1 cellular context compared by ENCODE assay signal in the genomic region with DNA sequence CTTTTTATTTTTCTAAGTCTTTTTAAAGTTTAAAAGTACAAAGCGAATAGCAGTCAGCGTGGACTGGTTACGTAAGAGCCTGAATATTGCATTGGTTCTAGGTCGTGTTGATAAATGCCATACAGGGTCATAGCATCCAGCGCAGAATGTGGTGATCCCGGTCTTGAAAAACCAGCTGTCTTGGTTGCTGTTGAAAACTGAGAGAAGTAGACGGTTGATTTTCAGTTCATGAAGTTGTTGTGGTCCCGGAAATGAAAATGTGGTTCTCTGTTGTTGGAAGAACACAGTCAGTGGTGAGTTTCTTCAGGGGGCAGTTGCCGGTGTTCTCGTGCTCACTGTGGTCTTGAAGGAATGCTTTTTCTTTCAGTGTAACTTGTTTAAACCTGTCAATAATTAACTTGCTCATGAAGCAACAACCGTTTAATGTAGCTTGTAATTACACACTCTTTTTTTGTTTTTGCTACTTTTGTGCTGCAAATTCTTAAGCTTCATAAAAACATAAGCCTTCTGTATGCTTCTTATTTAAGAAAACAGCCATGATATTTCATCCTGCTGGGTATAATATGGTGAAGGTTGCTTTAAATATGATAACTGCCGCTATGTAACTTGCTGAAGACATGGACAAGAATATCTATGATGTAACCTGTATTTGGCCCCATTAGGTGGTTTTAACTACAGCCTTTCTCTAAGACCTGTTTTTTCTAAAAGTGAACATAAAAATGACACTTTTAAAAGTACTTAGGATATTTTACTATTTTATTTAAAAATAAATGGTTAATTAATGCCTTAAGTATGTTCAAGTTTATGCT.
TF ChIP-seq lines count a peak whose summit lies in the region.

No MANE protein-coding gene starts in this region.

TF ChIP-seq in HepG2, 621 proteins besides CTCF, POLR2A, EP300 and RAD21 (continued from another document and continues in another):
- TF ChIP-seq MXD1 (CRISPR knock-in tag; IDR thresholded peaks at IDR 0.05) = no peak
- TF ChIP-seq, protein P1, sequence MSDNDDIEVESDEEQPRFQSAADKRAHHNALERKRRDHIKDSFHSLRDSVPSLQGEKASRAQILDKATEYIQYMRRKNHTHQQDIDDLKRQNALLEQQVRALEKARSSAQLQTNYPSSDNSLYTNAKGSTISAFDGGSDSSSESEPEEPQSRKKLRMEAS (IDR thresholded peaks at IDR 0.05) = peak; percentile 66
- no peak for TF ChIP-seq HMG20B (CRISPR knock-in tag; conservative IDR thresholded peaks at IDR 0.05)
- TF ChIP-seq, protein P2, sequence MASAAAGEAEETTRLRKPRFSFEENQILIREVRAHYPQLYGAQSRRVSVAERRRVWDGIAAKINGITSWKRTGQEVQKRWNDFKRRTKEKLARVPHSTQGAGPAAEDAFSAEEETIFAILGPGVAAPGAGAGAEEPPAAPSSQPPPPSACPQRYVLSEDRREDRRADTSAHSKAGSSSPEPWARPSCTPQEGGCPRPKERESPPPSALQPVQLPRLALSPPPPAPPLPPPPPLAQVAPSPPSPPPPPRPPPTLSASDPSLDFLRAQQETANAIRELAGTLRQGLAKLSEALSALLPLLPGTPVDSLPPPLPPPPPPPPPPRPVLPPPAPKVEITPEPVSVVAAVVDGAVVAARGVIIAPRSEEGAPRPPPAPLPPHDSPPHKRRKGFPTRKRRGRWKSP (CRISPR knock-in tag; IDR thresholded peaks at IDR 0.05) = peak; percentile 74; the same call in 1 of the 2 replicates
- TF ChIP-seq KDM5A (IDR thresholded peaks at IDR 0.05; ENCODE audit: borderline replicate concordance, low read length) = peak; percentile 12; the same call in 1 of the 2 replicates
- TF ChIP-seq SNAI1 (CRISPR knock-in tag; IDR thresholded peaks at IDR 0.05; ENCODE audit: borderline replicate concordance) = no peak
- no peak for TF ChIP-seq ZNF10 (CRISPR knock-in tag; IDR thresholded peaks at IDR 0.05; ENCODE audit: borderline replicate concordance, low read depth)
- no peak for TF ChIP-seq PBX3 (CRISPR knock-in tag; IDR thresholded peaks at IDR 0.05; ENCODE audit: borderline replicate concordance)
- TF ChIP-seq ZNF646 (CRISPR knock-in tag; IDR thresholded peaks at IDR 0.05) = no peak
- peak; percentile 54; the same call in 1 of the 2 replicates for TF ChIP-seq ZNF205 (CRISPR knock-in tag; IDR thresholded peaks at IDR 0.05)
- TF ChIP-seq JARID2 (CRISPR knock-in tag; IDR thresholded peaks at IDR 0.05; ENCODE audit: insufficient replicate concordance) = no peak
- TF ChIP-seq PHF21A (CRISPR knock-in tag; IDR thresholded peaks at IDR 0.05) = peak; percentile 74; the same call in 1 of the 2 replicates
- no peak for TF ChIP-seq ZNF383 (CRISPR knock-in tag; IDR thresholded peaks at IDR 0.05; ENCODE audit: borderline replicate concordance)
- 0 out of 2 replicates have a peak, but pooled peaks have one; percentile 27 for TF ChIP-seq ZNF124 (CRISPR knock-in tag; IDR thresholded peaks at IDR 0.05)
- TF ChIP-seq SAP130 (CRISPR knock-in tag; IDR thresholded peaks at IDR 0.05; ENCODE audit: low read depth) = peak; percentile 78
- no peak for TF ChIP-seq HDAC6 (IDR thresholded peaks at IDR 0.05; ENCODE audit: low read depth, low read length)
- TF ChIP-seq IKZF4 (CRISPR knock-in tag; IDR thresholded peaks at IDR 0.05; ENCODE audit: borderline replicate concordance, low read depth, not compliant biosample characterization) = no peak
- TF ChIP-seq ATF5 (CRISPR knock-in tag; IDR thresholded peaks at IDR 0.05; ENCODE audit: low read depth) = no peak
- TF ChIP-seq ZNF34 (CRISPR knock-in tag; IDR thresholded peaks at IDR 0.05; ENCODE audit: borderline replicate concordance) = peak; percentile 84; the same call in 1 of the 2 replicates
- TF ChIP-seq THAP8 (CRISPR knock-in tag; IDR thresholded peaks at IDR 0.05; ENCODE audit: borderline replicate concordance) = no peak
- TF ChIP-seq ZNF451 (CRISPR knock-in tag; IDR thresholded peaks at IDR 0.05) = no peak
- TF ChIP-seq ARHGAP35 (CRISPR knock-in tag; IDR thresholded peaks at IDR 0.05; ENCODE audit: borderline replicate concordance) = no peak
- TF ChIP-seq, protein P3, sequence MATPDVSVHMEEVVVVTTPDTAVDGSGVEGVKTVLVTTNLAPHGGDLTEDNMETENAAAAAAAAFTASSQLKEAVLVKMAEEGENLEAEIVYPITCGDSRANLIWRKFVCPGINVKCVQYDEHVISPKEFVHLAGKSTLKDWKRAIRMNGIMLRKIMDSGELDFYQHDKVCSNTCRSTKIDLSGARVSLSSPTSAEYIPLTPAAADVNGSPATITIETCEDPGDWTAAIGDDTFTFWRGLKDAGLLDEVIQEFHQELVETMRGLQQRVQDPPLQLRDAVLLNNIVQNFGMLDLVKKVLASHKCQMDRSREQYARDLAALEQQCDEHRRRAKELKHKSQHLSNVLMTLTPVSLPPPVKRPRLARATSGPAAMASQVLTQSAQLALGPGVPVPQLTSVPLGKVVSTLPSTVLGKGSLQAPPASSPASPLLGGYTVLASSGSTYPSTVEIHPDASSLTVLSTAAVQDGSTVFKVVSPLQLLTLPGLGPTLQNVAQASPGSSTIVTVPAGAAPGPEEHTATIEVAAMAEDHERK (CRISPR knock-in tag; IDR thresholded peaks at IDR 0.05; ENCODE audit: low read depth) = peak; percentile 29; the same call in 1 of the 2 replicates
- no peak for TF ChIP-seq CCAR2 (optimal IDR thresholded peaks at IDR 0.05; ENCODE audit: low read depth, low read length)
- peak; percentile 69 for TF ChIP-seq ZNF644 (CRISPR knock-in tag; IDR thresholded peaks at IDR 0.05; ENCODE audit: low read depth)
- 0 out of 3 replicates have a peak, but pooled peaks have one; percentile 30 for TF ChIP-seq MXI1 (IDR thresholded peaks at IDR 0.05; ENCODE audit: borderline replicate concordance, low read depth, low read length)
- TF ChIP-seq, protein P4, sequence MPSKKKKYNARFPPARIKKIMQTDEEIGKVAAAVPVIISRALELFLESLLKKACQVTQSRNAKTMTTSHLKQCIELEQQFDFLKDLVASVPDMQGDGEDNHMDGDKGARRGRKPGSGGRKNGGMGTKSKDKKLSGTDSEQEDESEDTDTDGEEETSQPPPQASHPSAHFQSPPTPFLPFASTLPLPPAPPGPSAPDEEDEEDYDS (CRISPR knock-in tag; IDR thresholded peaks at IDR 0.05) = peak; percentile 30; the same call in 1 of the 2 replicates
- no peak for TF ChIP-seq TERF1 (CRISPR knock-in tag; IDR thresholded peaks at IDR 0.05)
- TF ChIP-seq, protein P5, sequence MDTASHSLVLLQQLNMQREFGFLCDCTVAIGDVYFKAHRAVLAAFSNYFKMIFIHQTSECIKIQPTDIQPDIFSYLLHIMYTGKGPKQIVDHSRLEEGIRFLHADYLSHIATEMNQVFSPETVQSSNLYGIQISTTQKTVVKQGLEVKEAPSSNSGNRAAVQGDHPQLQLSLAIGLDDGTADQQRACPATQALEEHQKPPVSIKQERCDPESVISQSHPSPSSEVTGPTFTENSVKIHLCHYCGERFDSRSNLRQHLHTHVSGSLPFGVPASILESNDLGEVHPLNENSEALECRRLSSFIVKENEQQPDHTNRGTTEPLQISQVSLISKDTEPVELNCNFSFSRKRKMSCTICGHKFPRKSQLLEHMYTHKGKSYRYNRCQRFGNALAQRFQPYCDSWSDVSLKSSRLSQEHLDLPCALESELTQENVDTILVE (CRISPR knock-in tag; IDR thresholded peaks at IDR 0.05) = no peak; the same call in 1 of the 2 replicates
- peak; percentile 87; the same call in 1 of the 2 replicates for TF ChIP-seq MBD4 (IDR thresholded peaks at IDR 0.05; ENCODE audit: borderline replicate concordance, low read length)
- TF ChIP-seq NFATC3 (CRISPR knock-in tag; IDR thresholded peaks at IDR 0.05) = no peak
- no peak for TF ChIP-seq SIN3B (IDR thresholded peaks at IDR 0.05; ENCODE audit: low read length)
- no peak for TF ChIP-seq ZNF564 (CRISPR knock-in tag; IDR thresholded peaks at IDR 0.05)
- peak; percentile 85 for TF ChIP-seq DPF2 (CRISPR knock-in tag; IDR thresholded peaks at IDR 0.05; ENCODE audit: borderline replicate concordance, low read depth)
- peak; percentile 4; the same call in 1 of the 2 replicates for TF ChIP-seq ARID3A (IDR thresholded peaks at IDR 0.05; ENCODE audit: low read depth, low read length)
- peak; percentile 56; the same call in 1 of the 2 replicates for TF ChIP-seq MEIS1 (CRISPR knock-in tag; IDR thresholded peaks at IDR 0.05; ENCODE audit: borderline replicate concordance)
- TF ChIP-seq TCF7 (IDR thresholded peaks at IDR 0.05; ENCODE audit: low read depth) = peak; percentile 52
- no peak for TF ChIP-seq RFX1 (IDR thresholded peaks at IDR 0.05)
